23 cellular contexts compared by ENCODE assay signal in genomic region chr11:123169821-123170220, GRCh38. TPM values are rescaled to one million over a fixed set of nuclear protein-coding genes. Genes with fewer than 3 reads are reported as not detected.
"Had no signal": no experiment of that assay in that cellular context is flagged by ENCODE, and none has a peak within 500 bp of the region (broad histone marks: within the 10 kb centered on the region; RNA-seq: fewer than 3 reads in every experiment).

No MANE protein-coding gene starts in this region.

- H3K4me3 Mint-ChIP-seq: naive thymus-derived CD8-positive, alpha-beta T cell; stimulated activated memory B cell treated with anti-CD40 and anti-IgM and Interleukin-4, amounts not matched to agents 10 μg/mL and 1 μg/mL and 100 μg/mL, for 72 hours; stimulated activated naive CD8-positive, alpha-beta T cell treated with anti-CD3 and anti-CD28 coated beads, Interleukin-15, Interleukin-2, amounts not matched to agents 100 ng/mL and 50 ng/mL, for 24 hours had no signal

- H3K9me3 ChIP-seq: heart left ventricle, pancreas, prostate gland, right lobe of liver, spleen, testis, tibial nerve, upper lobe of right lung, vagina had no signal

- H3K27ac Mint-ChIP-seq: naive thymus-derived CD8-positive, alpha-beta T cell; stimulated activated memory B cell treated with anti-CD40 and anti-IgM and Interleukin-4, amounts not matched to agents 10 μg/mL and 1 μg/mL and 100 μg/mL, for 72 hours; stimulated activated naive CD8-positive, alpha-beta T cell treated with anti-CD3 and anti-CD28 coated beads, Interleukin-15, Interleukin-2, amounts not matched to agents 100 ng/mL and 50 ng/mL, for 24 hours had no signal

- H3K4me3 ChIP-seq: dorsolateral prefrontal cortex, heart left ventricle, pancreas, prostate gland, right lobe of liver, spleen, testis, tibial nerve, upper lobe of right lung, vagina had no signal

- H3K4me1 ChIP-seq: pancreas, prostate gland, right lobe of liver had no signal

- H3K9me3 Mint-ChIP-seq: naive thymus-derived CD8-positive, alpha-beta T cell; stimulated activated memory B cell treated with anti-CD40 and anti-IgM and Interleukin-4, amounts not matched to agents 10 μg/mL and 1 μg/mL and 100 μg/mL, for 72 hours; stimulated activated naive CD8-positive, alpha-beta T cell treated with anti-CD3 and anti-CD28 coated beads, Interleukin-15, Interleukin-2, amounts not matched to agents 100 ng/mL and 50 ng/mL, for 24 hours had no signal

- ATAC-seq: foreskin keratinocyte; heart left ventricle; naive thymus-derived CD8-positive, alpha-beta T cell; pancreas; right lobe of liver; stimulated activated memory B cell treated with anti-CD40 and anti-IgM and Interleukin-4, amounts not matched to agents 10 μg/mL and 1 μg/mL and 100 μg/mL, for 72 hours; upper lobe of right lung had no signal

- DNase-seq: cortex of kidney; dorsolateral prefrontal cortex; effector memory CD4-positive, alpha-beta T cell; foreskin keratinocyte; heart left ventricle; hippocampal formation; naive thymus-derived CD8-positive, alpha-beta T cell; pancreas; retina; right lobe of liver; spleen; stimulated activated CD4-positive, alpha-beta T cell treated with anti-CD3 and anti-CD28 coated beads, Interleukin-15, amount 100 ng/mL, for 24 hours; stimulated activated CD4-positive, alpha-beta T cell treated with anti-CD3 and anti-CD28 coated beads, Interleukin-1b, Interleukin-23, amount 100 ng/mL, for 48 hours; stimulated activated CD4-positive, alpha-beta T cell treated with anti-CD3 and anti-CD28 coated beads, Interleukin-4, amount 100 ng/mL, for 24 hours; testis; upper lobe of right lung had no signal

- H3K27me3 ChIP-seq: foreskin keratinocyte, pancreas, right lobe of liver, spleen, testis, tibial nerve, upper lobe of right lung, vagina had no signal

- H3K27ac ChIP-seq: dorsolateral prefrontal cortex, foreskin keratinocyte, pancreas, prostate gland, right lobe of liver, spleen, testis, tibial nerve, upper lobe of right lung had no signal

- H3K4me1 Mint-ChIP-seq: stimulated activated memory B cell treated with anti-CD40 and anti-IgM and Interleukin-4, amounts not matched to agents 10 μg/mL and 1 μg/mL and 100 μg/mL, for 72 hours had no signal

- H3K36me3 Mint-ChIP-seq: naive thymus-derived CD8-positive, alpha-beta T cell; stimulated activated memory B cell treated with anti-CD40 and anti-IgM and Interleukin-4, amounts not matched to agents 10 μg/mL and 1 μg/mL and 100 μg/mL, for 72 hours had no signal

- H3K27me3 Mint-ChIP-seq: stimulated activated naive CD8-positive, alpha-beta T cell treated with anti-CD3 and anti-CD28 coated beads, Interleukin-15, Interleukin-2, amounts not matched to agents 100 ng/mL and 50 ng/mL, for 24 hours had no signal

- H3K36me3 ChIP-seq: heart left ventricle, pancreas, prostate gland, right lobe of liver, spleen, tibial nerve, upper lobe of right lung, vagina had no signal

RNA-seq across cellular contexts. Expression of gene CLMP, which starts 25.2 kb away (rescaled TPM):
- total RNA-seq: lung microvascular endothelial cell had no signal
- polyA plus RNA-seq: neural cell had no signal
